Comparison of ENCODE assay signal across 6 cellular contexts in the genomic region with DNA sequence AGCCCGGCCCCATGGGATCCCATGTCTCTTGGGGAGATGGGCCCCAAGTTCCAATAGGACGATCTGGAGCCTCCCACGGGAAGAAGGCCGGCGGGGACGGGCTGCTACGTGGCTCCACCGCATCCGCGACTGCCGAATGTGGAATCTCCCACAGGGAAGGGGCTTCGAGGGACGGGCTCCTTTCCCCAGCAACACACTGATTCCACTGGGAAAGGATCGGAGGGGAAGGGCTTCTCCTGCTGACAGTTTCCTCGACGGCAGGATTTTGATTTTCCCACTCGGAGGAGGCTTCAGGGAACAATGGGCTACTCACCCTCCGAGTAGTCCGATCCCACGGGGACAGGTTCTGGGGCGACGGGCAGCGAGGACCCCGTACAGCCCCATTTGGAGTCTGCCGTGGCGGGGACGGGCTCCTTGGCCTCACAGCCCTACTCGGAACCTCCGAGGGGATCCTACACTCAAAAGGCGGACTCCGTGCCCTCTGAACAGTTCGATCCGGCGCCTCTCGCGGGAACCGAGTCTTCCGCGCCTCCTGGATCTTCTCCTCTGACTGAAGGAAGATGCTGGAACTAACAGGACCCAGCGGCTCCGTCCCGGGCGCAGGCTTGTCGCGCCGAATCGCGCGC. TPM values are rescaled to one million over a fixed set of nuclear protein-coding genes. Genes with fewer than 3 reads are reported as not detected.
DNase-seq lines count a peak whose midpoint lies in the region; ATAC-seq and TF ChIP-seq lines count a peak whose summit lies in the region.

No MANE protein-coding gene starts in this region.

- H3K9me3 Mint-ChIP-seq in neural progenitor cell = no peaks in the 10 kb centered on the region

- peaks cover 14% of the 10 kb centered on the region for H3K4me1 Mint-ChIP-seq in neural progenitor cell

- no peak overlapping the region for H3K9ac ChIP-seq in neural progenitor cell

- peaks cover 30% of the 10 kb centered on the region for H3K27me3 Mint-ChIP-seq in neural progenitor cell (ENCODE audit: insufficient read depth, low read depth)

- 7 to 13% (median 11%) methylated on average over 8 to 49 of the region's 49 CpGs for WGBS in adrenal gland, 4 donors

- no peaks in the 10 kb centered on the region for H3K36me3 ChIP-seq in adrenal gland (replicated peaks in 1 of 2)
- no peaks in the 10 kb centered on the region for H3K36me3 ChIP-seq in neural progenitor cell

- H3K27me3 ChIP-seq in adrenal gland = no peaks in the 10 kb centered on the region
- peaks cover 51% of the 10 kb centered on the region for H3K27me3 ChIP-seq in neural progenitor cell

- peaks cover 4% of the 10 kb centered on the region for H4K20me1 ChIP-seq in neural progenitor cell (ENCODE audit: low read depth)

- H3K4me2 ChIP-seq in neural progenitor cell = peak overlapping the region; percentile 82

- peak in 1 of 2 donors; percentile 18 for TF ChIP-seq POLR2A in adrenal gland (IDR thresholded peaks at IDR 0.05)

- no peak overlapping the region for H3K27ac Mint-ChIP-seq in neural progenitor cell

- DNase-seq in GM13976 (ENCODE audit: low spot score) = peak; percentile 49
- DNase-seq in adrenal gland = no peak
- peak; percentile 22 for DNase-seq in neural progenitor cell (ENCODE audit: low spot score)
- DNase-seq in T1000 (lab: John Stamatoyannopoulos, UW) = no peak
- no peak for DNase-seq in NCI-H2171 treated with DMSO at 0.1 percent for 48 hours (lab: John Stamatoyannopoulos, UW)

- H2AFZ ChIP-seq in neural progenitor cell (replicated peaks) = peak overlapping the region; percentile 83

- in situ Hi-C loops in GM13976 (cut with MboI; ENCODE audit: low sequenced_read_pairs, unreplicated experiment) = no loop called here

- H3K4me3 ChIP-seq in adrenal gland = peak overlapping the region in 3 of 4 donors; percentile 22 to 69 (median 42)
- H3K4me3 ChIP-seq in neural progenitor cell = peak overlapping the region; percentile 46

- H3K9me3 ChIP-seq in adrenal gland (replicated peaks in 1 of 3) (no peaks in the 10 kb centered on the region), neural progenitor cell (ENCODE audit: low read depth) (no peaks in the 10 kb centered on the region)

- H3K27ac ChIP-seq in adrenal gland (peak overlapping the region in 4 of 5 donors; percentile 77 to 86 (median 84)), neural progenitor cell (no peak overlapping the region)

- peaks cover 30 to 38% of the 10 kb centered on the region in 2 donors for H3K4me1 ChIP-seq in adrenal gland (replicated peaks in 1 of 2)
- H3K4me1 ChIP-seq in neural progenitor cell = peaks cover 12% of the 10 kb centered on the region

- peak overlapping the region; percentile 77 for H3K4me3 Mint-ChIP-seq in neural progenitor cell

- intact Hi-C loops in adrenal gland (cut with DNase I) = loop anchor here in 1 of 2 donors (5.0 kb wide), 1 partner anchor 46 kb away; no protein-coding TSS in a partner anchor

- H3K36me3 Mint-ChIP-seq in neural progenitor cell = peaks cover 14% of the 10 kb centered on the region

- H3K79me2 ChIP-seq in neural progenitor cell (ENCODE audit: low read depth) = no peaks in the 10 kb centered on the region

- peaks cover 36% of the 10 kb centered on the region for H3F3A ChIP-seq in neural progenitor cell (ENCODE audit: low read depth)

- no peak for ATAC-seq in GM21381 (IDR thresholded peaks at IDR 0.05; ENCODE audit: unreplicated experiment)

- TF ChIP-seq CTCF in GM13976 (IDR thresholded peaks at IDR 0.05; ENCODE audit: borderline replicate concordance, control extremely low read depth, extremely low read depth, insufficient read depth, missing control alignments) (no peak), adrenal gland (IDR thresholded peaks at IDR 0.05) (no peak), neural progenitor cell (IDR thresholded peaks at IDR 0.05) (no peak)

RNA-seq across cellular contexts. Expression of a gene that starts 1.3 kb away (rescaled TPM):
- total RNA-seq in adrenal gland = 10 to 100 TPM in 4 of 8 donors, 1 to 10 TPM in 4; 6.7 to 24.4 (median 11.3) TPM
- polyA plus RNA-seq in adrenal gland = 1 to 10 TPM; 3.1 to 4.2 (median 4.0) TPM
- total RNA-seq in neural progenitor cell (ENCODE audit: low replicate concordance) = 0.67 and 2.6 TPM in 2 replicates

RNA-seq across cellular contexts. Expression of a gene that starts 3.9 kb away (rescaled TPM):
- 1 to 10 TPM in 2 of 8 donors, under 1 TPM in 3, not detected in 3; 0.35 to 1.7 (median 0.95) TPM for total RNA-seq in adrenal gland
- 1 to 10 TPM in 2 of 3 donors, under 1 TPM in 1; 0.57 to 7.7 (median 4.3) TPM for polyA plus RNA-seq in adrenal gland
- 0.53 TPM in 1 of 2 replicates, not detected in the other for total RNA-seq in neural progenitor cell (ENCODE audit: low replicate concordance)

RNA-seq across cellular contexts. Expression of a gene that starts 10.3 kb away (rescaled TPM):
- total RNA-seq in adrenal gland (100 to 1,000 TPM in 1 of 8 donors, 10 to 100 TPM in 3, 1 to 10 TPM in 4; 4.6 to 124 (median 8.5) TPM), neural progenitor cell (ENCODE audit: low replicate concordance) (15.2 and 15.7 TPM in 2 replicates)
- polyA plus RNA-seq in adrenal gland = 10 to 100 TPM in 2 of 3 donors, 1 to 10 TPM in 1; 9.6 to 21.5 (median 11.7) TPM

RNA-seq across cellular contexts. Expression of a gene that starts 10.5 kb away (rescaled TPM):
- under 1 TPM in 3 of 8 donors, not detected in 5; 0.14 to 0.46 (median 0.14) TPM for total RNA-seq in adrenal gland
- not detected for polyA plus RNA-seq in adrenal gland
- not detected in 2 replicates for total RNA-seq in neural progenitor cell (ENCODE audit: low replicate concordance)

RNA-seq across cellular contexts. Expression of a gene that starts 45.7 kb away (rescaled TPM):
- total RNA-seq in adrenal gland (10 to 100 TPM in 4 of 8 donors, 1 to 10 TPM in 4; 6.5 to 16.2 (median 9.6) TPM), neural progenitor cell (ENCODE audit: low replicate concordance) (13.7 and 21.7 TPM in 2 replicates)
- polyA plus RNA-seq in adrenal gland = 1 to 10 TPM; 4.9 to 8.1 (median 5.9) TPM

Comparison
In these comparisons a context has a peak if more than half of its experiments do, and no peak if none do; other contexts are left out.
1. DNase-seq: peak in GM13976 (single experiment) and neural progenitor cell (single experiment); none in adrenal gland (0 of 7), T1000 (single experiment) and NCI-H2171 treated with DMSO at 0.1 percent for 48 hours (single experiment).